11 cellular contexts compared by ENCODE assay signal in the genomic region with DNA sequence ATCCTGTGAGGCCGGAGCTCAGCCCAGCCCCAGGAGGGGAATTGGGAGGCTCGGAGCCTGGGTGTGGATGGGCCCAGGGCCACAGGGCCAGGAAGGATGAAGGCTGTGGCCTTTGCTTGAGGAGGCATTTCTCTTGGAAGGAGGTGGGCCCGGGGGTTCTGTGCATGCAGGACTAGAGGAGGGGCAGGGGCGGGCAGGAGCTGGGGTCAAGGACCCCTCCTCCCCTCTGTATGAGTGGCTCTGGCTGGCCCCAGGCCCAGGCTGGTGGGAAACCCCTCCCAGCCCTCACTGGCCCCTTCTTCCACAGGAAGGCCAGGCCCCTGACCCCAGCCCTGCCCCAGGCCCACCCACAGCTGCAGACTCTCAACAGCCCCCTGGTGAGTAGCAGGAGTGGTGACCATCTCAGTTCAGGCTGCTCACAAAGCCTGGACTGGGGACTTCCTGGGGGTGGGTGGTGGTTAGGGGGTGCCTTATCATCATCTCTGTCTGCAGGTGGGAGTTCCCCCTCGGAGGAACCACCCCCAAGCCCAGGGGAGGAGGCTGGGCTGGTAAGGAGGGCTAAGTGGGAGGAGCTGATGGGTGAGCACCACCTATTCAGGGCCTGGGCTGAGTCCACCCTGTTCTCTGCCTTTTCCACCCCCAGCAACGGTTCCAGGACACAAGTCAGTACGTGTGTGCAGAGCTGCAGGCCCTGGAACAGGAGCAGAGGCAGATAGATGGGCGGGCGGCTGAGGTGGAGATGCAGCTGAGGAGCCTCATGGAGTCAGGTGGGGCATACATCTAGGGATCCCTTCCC. TPM values are rescaled to one million over a fixed set of nuclear protein-coding genes. Genes with fewer than 3 reads are reported as not detected.
A peak's percentile ranks its signal among the peaks of the same experiment; 100 is the strongest.
DNase-seq lines count a peak whose midpoint lies in the region; FAIRE-seq and TF ChIP-seq lines count a peak whose summit lies in the region.
"Had no signal": no experiment of that assay in that cellular context is flagged by ENCODE, and none has a peak within 500 bp of the region (broad histone marks: within the 10 kb centered on the region; RNA-seq: fewer than 3 reads in every experiment).

No MANE protein-coding gene starts in this region.

- 95% methylated on average over 7 of the region's 9 CpGs; no CpG with 5 or more reads in 1 of the 2 experiments for WGBS in H1 (ENCODE audit: extremely low coverage in 1 of 2, insufficient coverage in 1 of 2, insufficient read length in 1 of 2, insufficient replicate concordance in 2 of 2, low coverage in 1 of 2, low lambda C conversion rate in 2 of 2, missing lambda C conversion rate in 1 of 2), 2 experiments

- H3K23ac ChIP-seq in H1 (ENCODE audit: insufficient read length), result no peak overlapping the region

- H3K9ac ChIP-seq in H1 (replicated peaks in 1 of 4; ENCODE audit: extremely low read depth in 1 of 4, low read depth in 3 of 4, low read length in 3 of 4), result no peak overlapping the region

- peaks cover 2% of the 10 kb centered on the region in 2 experiments for H4K20me1 ChIP-seq in H1 (replicated peaks in 1 of 2; ENCODE audit: control insufficient read depth in 1 of 2, insufficient read depth in 2 of 2, low read length in 2 of 2)

- no peaks in the 10 kb centered on the region for H3K9me3 ChIP-seq in H1 (ENCODE audit: insufficient read depth in 2 of 2, low read depth in 1 of 2, low read length in 1 of 2)

- H3K18ac ChIP-seq in H1 (ENCODE audit: extremely low read depth, low read length), result no peak overlapping the region

- peak overlapping the region; percentile 89 for H3K27ac Mint-ChIP-seq in activated T-cell treated with anti-CD3 and anti-CD28 coated beads, Interleukin-2, amount 50 U/mL, for 24 hours
- H3K27ac Mint-ChIP-seq in stimulated activated naive CD8-positive, alpha-beta T cell treated with anti-CD3 and anti-CD28 coated beads, Interleukin-15, Interleukin-2, amounts not matched to agents 100 ng/mL and 50 ng/mL, for 24 hours, result peak overlapping the region; percentile 94

- no peak overlapping the region for H3K14ac ChIP-seq in H1 (ENCODE audit: insufficient read length)

- H3K27me3 ChIP-seq in H1 (replicated peaks in 1 of 4; ENCODE audit: control insufficient read depth in 3 of 4, extremely low read depth in 1 of 4, insufficient read depth in 3 of 4, low read length in 3 of 4), result peaks cover 19 to 48% (median 41%) of the 10 kb centered on the region in 4 experiments

- no peak overlapping the region; the same call in 1 of the 2 replicates for H4K8ac ChIP-seq in H1 (ENCODE audit: extremely low read depth, insufficient read depth, low read length)

- CTCF ChIA-PET in H1 (lab: Charles Lee; ENCODE audit: partially characterized antibody), result interaction anchor here (0.5 to 14.5 kb wide), 14 partner anchors 11 to 262 kb away, joined by 3 to 227 read pairs (median 5); partner anchors contain the start of genes EHBP1L1, FAM89B, PCNX3 and ZNRD2

- H3K4me3 Mint-ChIP-seq in activated T-cell treated with anti-CD3 and anti-CD28 coated beads, Interleukin-2, amount 50 U/mL, for 24 hours, result no peak overlapping the region
- no peak overlapping the region for H3K4me3 Mint-ChIP-seq in stimulated activated naive CD8-positive, alpha-beta T cell treated with anti-CD3 and anti-CD28 coated beads, Interleukin-15, Interleukin-2, amounts not matched to agents 100 ng/mL and 50 ng/mL, for 24 hours

- no peaks in the 10 kb centered on the region for H3K79me1 ChIP-seq in H1 (ENCODE audit: low read depth, low read length)

- H3K23me2 ChIP-seq in H1 (ENCODE audit: low read depth, low read length), result peaks cover 12% of the 10 kb centered on the region; the same call in 1 of the 2 replicates

- H2BK20ac ChIP-seq in H1 (ENCODE audit: low read length), result no peak overlapping the region

- no peaks in the 10 kb centered on the region for H3K79me2 ChIP-seq in H1 (ENCODE audit: control insufficient read depth in 1 of 2, insufficient read depth in 2 of 2, low read length in 2 of 2)

- H3K36me3 ChIP-seq in H1 (ENCODE audit: control insufficient read depth in 2 of 4, insufficient read depth in 4 of 4, low read length in 3 of 4), result no peaks in the 10 kb centered on the region

- peaks cover 46% of the 10 kb centered on the region for H3K4me1 Mint-ChIP-seq in activated T-cell treated with anti-CD3 and anti-CD28 coated beads, Interleukin-2, amount 50 U/mL, for 24 hours (ENCODE audit: low read depth)
- peaks cover 50% of the 10 kb centered on the region for H3K4me1 Mint-ChIP-seq in stimulated activated naive CD8-positive, alpha-beta T cell treated with anti-CD3 and anti-CD28 coated beads, Interleukin-15, Interleukin-2, amounts not matched to agents 100 ng/mL and 50 ng/mL, for 24 hours (ENCODE audit: low read depth)

- no peak overlapping the region for H2AK5ac ChIP-seq in H1 (ENCODE audit: low read depth, low read length)

- no peak overlapping the region for H4K91ac ChIP-seq in H1 (replicated peaks; ENCODE audit: insufficient read length, low read length)

- no peak overlapping the region for H2BK120ac ChIP-seq in H1 (replicated peaks; ENCODE audit: low read depth, low read length)

- no peak for TF ChIP-seq EP300 in H1 (IDR thresholded peaks at IDR 0.05; ENCODE audit: borderline replicate concordance in 1 of 2, low read depth in 2 of 2, low read length in 2 of 2)

- H3K4me1 ChIP-seq in H1 (replicated peaks in 1 of 4; ENCODE audit: control insufficient read depth in 3 of 4, insufficient read depth in 4 of 4, low read length in 3 of 4), result peaks cover 3 to 25% (median 12%) of the 10 kb centered on the region in 4 experiments

- POLR2A ChIA-PET in H1 (lab: Charles Lee; ENCODE audit: partially characterized antibody), result interaction anchor here (1.0 to 6.8 kb wide), 9 partner anchors 11 to 131 kb away, joined by 3 to 41 read pairs (median 5); partner anchors contain the start of genes EHBP1L1, FAM89B, MAP3K11 and PCNX3

- H3K36me3 Mint-ChIP-seq in activated T-cell treated with anti-CD3 and anti-CD28 coated beads, Interleukin-2, amount 50 U/mL, for 24 hours (ENCODE audit: low read depth), result peaks cover 75% of the 10 kb centered on the region
- peaks cover 17% of the 10 kb centered on the region for H3K36me3 Mint-ChIP-seq in stimulated activated naive CD8-positive, alpha-beta T cell treated with anti-CD3 and anti-CD28 coated beads, Interleukin-15, Interleukin-2, amounts not matched to agents 100 ng/mL and 50 ng/mL, for 24 hours (ENCODE audit: low read depth)

- TF ChIP-seq POLR2A in Raji (IDR thresholded peaks at IDR 0.05; ENCODE audit: insufficient read depth, low read depth, low read length) (0 out of 2 replicates have a peak, but pooled peaks have one; percentile 22), H1 (IDR thresholded peaks at IDR 0.05; ENCODE audit: control extremely low read depth in 1 of 2, low read depth in 2 of 2, low read length in 2 of 2) (no peak)

- no peak for TF ChIP-seq RAD21 in H1 (IDR thresholded peaks at IDR 0.05 in 1 of 2, conservative IDR thresholded peaks at IDR 0.05 in 1 of 2; ENCODE audit: low read depth in 2 of 2, low read length in 2 of 2)

- H3K27me3 Mint-ChIP-seq in activated T-cell treated with anti-CD3 and anti-CD28 coated beads, Interleukin-2, amount 50 U/mL, for 24 hours, result no peaks in the 10 kb centered on the region
- no peaks in the 10 kb centered on the region for H3K27me3 Mint-ChIP-seq in stimulated activated naive CD8-positive, alpha-beta T cell treated with anti-CD3 and anti-CD28 coated beads, Interleukin-15, Interleukin-2, amounts not matched to agents 100 ng/mL and 50 ng/mL, for 24 hours

- no peak for TF ChIP-seq CTCF in H1 (IDR thresholded peaks at IDR 0.05; ENCODE audit: control extremely low read depth in 1 of 3, insufficient read depth in 1 of 3, low read depth in 1 of 3, low read length in 3 of 3)

- H2AFZ ChIP-seq in H1 (ENCODE audit: low read length), result no peak overlapping the region

- no peak overlapping the region for H4K5ac ChIP-seq in H1 (ENCODE audit: insufficient read length, low read depth, low read length)

- no peak overlapping the region; the same call in 1 of the 2 replicates for H2BK15ac ChIP-seq in H1 (ENCODE audit: low read length)

- H2BK5ac ChIP-seq in H1 (ENCODE audit: low read depth, low read length), result no peak overlapping the region

- DNase-seq in activated T-cell treated with anti-CD3 and anti-CD28 coated beads, Interleukin-2, amount 50 U/mL, for 24 hours, result peak; percentile 59
- DNase-seq in activated T-cell treated with anti-CD3 and anti-CD28 coated beads, Interleukin-2, amount 50 U/mL, for 1 hour, result no peak
- DNase-seq in H1 (ENCODE audit: low read depth in 1 of 2, low spot score in 2 of 2) (no peak), mucosa of gallbladder (ENCODE audit: low spot score) (no peak), occipital lobe (lab: John Stamatoyannopoulos, UW) (no peak), NCI-H1092 (lab: John Stamatoyannopoulos, UW) (no peak)
- DNase-seq: NCI-H1930 had no signal

- no peak overlapping the region for H3K27ac ChIP-seq in H1 (ENCODE audit: low read depth, low read length)

- H3K4me2 ChIP-seq in H1 (ENCODE audit: insufficient read depth in 1 of 2, low read depth in 2 of 2, low read length in 2 of 2), result no peak overlapping the region

- no peak for FAIRE-seq in H1 (lab: Jason Lieb, UNC)
- FAIRE-seq: TTC549 had no signal

- H3K4ac ChIP-seq in H1 (replicated peaks; ENCODE audit: insufficient read length, low read depth, low read length), result no peak overlapping the region

- no peaks in the 10 kb centered on the region for H3K9me3 Mint-ChIP-seq in activated T-cell treated with anti-CD3 and anti-CD28 coated beads, Interleukin-2, amount 50 U/mL, for 24 hours
- H3K9me3 Mint-ChIP-seq in stimulated activated naive CD8-positive, alpha-beta T cell treated with anti-CD3 and anti-CD28 coated beads, Interleukin-15, Interleukin-2, amounts not matched to agents 100 ng/mL and 50 ng/mL, for 24 hours, result no peaks in the 10 kb centered on the region

- no peak overlapping the region for H3K4me3 ChIP-seq in H1 (ENCODE audit: extremely low read depth in 1 of 4, insufficient read depth in 2 of 4, low read depth in 3 of 4, low read length in 4 of 4)

- 0 out of 2 replicates have a peak overlapping the region, but pooled peaks have one; percentile 27 for H2BK12ac ChIP-seq in H1 (ENCODE audit: low read depth, low read length)

- H3K56ac ChIP-seq in H1 (replicated peaks; ENCODE audit: insufficient read length, low read depth, low read length), result no peak overlapping the region

RNA-seq across cellular contexts. Expression of gene KCNK7, which starts 6.0 kb away (rescaled TPM):
- total RNA-seq in H1 (2021; fragmentation: NEBNext Ultra II Directional; extraction: Animal tissue kit (Norgen Biotek cat#: 25700)), result 0.42 and 1.0 TPM in 2 replicates
- polyA plus RNA-seq in H1 (2011; rRNA removed), result 0.74 and 1.4 TPM in 2 replicates
- polyA plus RNA-seq in H1 (2011; cell fraction: cytosol; rRNA removed), result 0.71 TPM
- polyA plus RNA-seq in H1 (2011; cell fraction: nucleus; rRNA removed), result 1.4 TPM
- polyA plus RNA-seq in H1 (2012, experiment 1 of 2), result 0.32 to 1.1 TPM (median 0.65 TPM) in 3 of 4 replicates, not detected in the other
- not detected for polyA plus RNA-seq in H1 (2012, experiment 2 of 2)
- 0.18 TPM for polyA plus RNA-seq in H1 (2013, experiment 1 of 2)
- polyA plus RNA-seq in H1 (2013, experiment 2 of 2), result 0.24 TPM
- polyA minus RNA-seq in H1 (2011; rRNA and poly(A)+ RNA removed), result 0.19 and 0.71 TPM in 2 replicates
- polyA minus RNA-seq in H1 (2011; cell fraction: cytosol; rRNA and poly(A)+ RNA removed), result not detected
- polyA minus RNA-seq in H1 (2011; cell fraction: nucleus; rRNA and poly(A)+ RNA removed), result 1.1 TPM
- total RNA-seq in mucosa of gallbladder, result 1.1 TPM
- 0.31 TPM for total RNA-seq in occipital lobe
- total RNA-seq: myocyte had no signal

RNA-seq across cellular contexts. Expression of gene EHBP1L1, which starts 13.8 kb away (rescaled TPM):
- total RNA-seq in H1 (2021; fragmentation: NEBNext Ultra II Directional; extraction: Animal tissue kit (Norgen Biotek cat#: 25700)), result 6.6 and 7.9 TPM in 2 replicates
- polyA plus RNA-seq in H1 (2011; rRNA removed), result 4.3 and 6.2 TPM in 2 replicates
- 7.3 TPM for polyA plus RNA-seq in H1 (2011; cell fraction: cytosol; rRNA removed)
- polyA plus RNA-seq in H1 (2011; cell fraction: nucleus; rRNA removed), result 21.8 TPM
- polyA plus RNA-seq in H1 (2012, experiment 1 of 2), result 4.6 to 6.7 TPM (median 5.1 TPM) in 4 replicates
- 1.2 TPM for polyA plus RNA-seq in H1 (2012, experiment 2 of 2)
- 6.2 TPM for polyA plus RNA-seq in H1 (2013, experiment 1 of 2)
- 5.6 TPM for polyA plus RNA-seq in H1 (2013, experiment 2 of 2)
- 1.8 and 1.9 TPM in 2 replicates for polyA minus RNA-seq in H1 (2011; rRNA and poly(A)+ RNA removed)
- 3.4 TPM for polyA minus RNA-seq in H1 (2011; cell fraction: cytosol; rRNA and poly(A)+ RNA removed)
- polyA minus RNA-seq in H1 (2011; cell fraction: nucleus; rRNA and poly(A)+ RNA removed), result 3.8 TPM
- total RNA-seq in mucosa of gallbladder (128 TPM), occipital lobe (9.7 TPM)

RNA-seq across cellular contexts. Expression of gene FAM89B, which starts 17.3 kb away (rescaled TPM):
- 15.8 and 17.6 TPM in 2 replicates for total RNA-seq in H1 (2021; fragmentation: NEBNext Ultra II Directional; extraction: Animal tissue kit (Norgen Biotek cat#: 25700))
- 32.4 and 39.2 TPM in 2 replicates for polyA plus RNA-seq in H1 (2011; rRNA removed)
- polyA plus RNA-seq in H1 (2011; cell fraction: cytosol; rRNA removed), result 21.2 TPM
- 30.1 TPM for polyA plus RNA-seq in H1 (2011; cell fraction: nucleus; rRNA removed)
- 11.0 to 14.3 TPM (median 11.7 TPM) in 4 replicates for polyA plus RNA-seq in H1 (2012, experiment 1 of 2)
- 14.5 TPM for polyA plus RNA-seq in H1 (2012, experiment 2 of 2)
- polyA plus RNA-seq in H1 (2013, experiment 1 of 2), result 16.9 TPM
- polyA plus RNA-seq in H1 (2013, experiment 2 of 2), result 17.1 TPM
- polyA minus RNA-seq in H1 (2011; rRNA and poly(A)+ RNA removed), result 5.8 and 6.0 TPM in 2 replicates
- 6.2 TPM for polyA minus RNA-seq in H1 (2011; cell fraction: cytosol; rRNA and poly(A)+ RNA removed)
- 17.7 TPM for polyA minus RNA-seq in H1 (2011; cell fraction: nucleus; rRNA and poly(A)+ RNA removed)
- total RNA-seq in mucosa of gallbladder, result 68.2 TPM
- 22.3 TPM for total RNA-seq in occipital lobe

RNA-seq across cellular contexts. Expression of gene ZNRD2, which starts 19.4 kb away (rescaled TPM):
- total RNA-seq in H1 (2021; fragmentation: NEBNext Ultra II Directional; extraction: Animal tissue kit (Norgen Biotek cat#: 25700)), result 53.4 and 56.1 TPM in 2 replicates
- polyA plus RNA-seq in H1 (2011; rRNA removed), result 125 and 148 TPM in 2 replicates
- 91.1 TPM for polyA plus RNA-seq in H1 (2011; cell fraction: cytosol; rRNA removed)
- 91.2 TPM for polyA plus RNA-seq in H1 (2011; cell fraction: nucleus; rRNA removed)
- polyA plus RNA-seq in H1 (2012, experiment 1 of 2), result 84.9 to 91.1 TPM (median 88.1 TPM) in 4 replicates
- 128 TPM for polyA plus RNA-seq in H1 (2012, experiment 2 of 2)
- polyA plus RNA-seq in H1 (2013, experiment 1 of 2), result 85.3 TPM
- polyA plus RNA-seq in H1 (2013, experiment 2 of 2), result 89.8 TPM
- polyA minus RNA-seq in H1 (2011; rRNA and poly(A)+ RNA removed), result 11.7 and 17.5 TPM in 2 replicates
- 25.8 TPM for polyA minus RNA-seq in H1 (2011; cell fraction: cytosol; rRNA and poly(A)+ RNA removed)
- 52.9 TPM for polyA minus RNA-seq in H1 (2011; cell fraction: nucleus; rRNA and poly(A)+ RNA removed)
- total RNA-seq in mucosa of gallbladder (30.0 TPM), occipital lobe (23.6 TPM)

RNA-seq across cellular contexts. Expression of gene MAP3K11, which starts 24.4 kb away (rescaled TPM):
- total RNA-seq in H1 (2021; fragmentation: NEBNext Ultra II Directional; extraction: Animal tissue kit (Norgen Biotek cat#: 25700)), result 44.6 and 48.4 TPM in 2 replicates
- polyA plus RNA-seq in H1 (2011; rRNA removed), result 30.3 and 45.8 TPM in 2 replicates
- 27.4 TPM for polyA plus RNA-seq in H1 (2011; cell fraction: cytosol; rRNA removed)
- 44.3 TPM for polyA plus RNA-seq in H1 (2011; cell fraction: nucleus; rRNA removed)
- polyA plus RNA-seq in H1 (2012, experiment 1 of 2), result 33.6 to 39.5 TPM (median 37.5 TPM) in 4 replicates
- polyA plus RNA-seq in H1 (2012, experiment 2 of 2), result 31.2 TPM
- 28.0 TPM for polyA plus RNA-seq in H1 (2013, experiment 1 of 2)
- 25.0 TPM for polyA plus RNA-seq in H1 (2013, experiment 2 of 2)
- polyA minus RNA-seq in H1 (2011; rRNA and poly(A)+ RNA removed), result 17.7 and 26.1 TPM in 2 replicates
- polyA minus RNA-seq in H1 (2011; cell fraction: cytosol; rRNA and poly(A)+ RNA removed), result 28.2 TPM
- polyA minus RNA-seq in H1 (2011; cell fraction: nucleus; rRNA and poly(A)+ RNA removed), result 39.8 TPM
- total RNA-seq in mucosa of gallbladder (85.6 TPM), occipital lobe (9.0 TPM)

Comparison
In these comparisons a context has a peak if more than half of its experiments do, and no peak if none do; other contexts are left out.
1. RNA of gene EHBP1L1, which starts 13.8 kb away (total RNA-seq): 128 TPM in mucosa of gallbladder (single experiment); 9.7 TPM in occipital lobe (single experiment) and 6.6 to 7.9 TPM in H1; every median in the first group is over 10 times any median in the second.